Comparison of ENCODE assay signal across 24 cellular contexts in genomic region chr2:168528016-168528415, GRCh38.
DNase-seq lines count a peak whose midpoint lies in the region; ATAC-seq, FAIRE-seq and TF ChIP-seq lines count a peak whose summit lies in the region.
"Had no signal": no experiment of that assay in that cellular context is flagged by ENCODE, and none has a peak within 500 bp of the region (broad histone marks: within the 10 kb centered on the region; RNA-seq: fewer than 3 reads in every experiment).

No MANE protein-coding gene starts in this region.

- no peak for TF ChIP-seq RAD21 in A549 (conservative IDR thresholded peaks at IDR 0.05 in 1 of 2, IDR thresholded peaks at IDR 0.05 in 1 of 2)

- no peaks in the 10 kb centered on the region for H3K36me3 ChIP-seq in GM23248 (ENCODE audit: low read depth)
- no peaks in the 10 kb centered on the region for H3K36me3 ChIP-seq in mammary epithelial cell (ENCODE audit: insufficient read depth, low read length)
- H3K36me3 ChIP-seq in osteoblast (ENCODE audit: insufficient read depth, low read length), result no peaks in the 10 kb centered on the region

- CTCF ChIA-PET in A549 (lab: Yijun Ruan, JAX) (no interaction called here), mammary epithelial cell (lab: Charles Lee; ENCODE audit: low non-redundant PET) (no interaction called here)

- peak overlapping the region; percentile 34 to 70; a peak in 3 of 6 replicates for H3K27ac ChIP-seq in A549
- no peak overlapping the region for H3K27ac ChIP-seq in GM23248
- H3K27ac ChIP-seq in mammary epithelial cell (ENCODE audit: insufficient read depth, low read depth, low read length), result peak overlapping the region; percentile 44
- H3K27ac ChIP-seq in osteoblast (ENCODE audit: low read depth, low read length), result peak overlapping the region; percentile 81

- in situ Hi-C loops in GM23248 (cut with MboI) (no loop called here), mammary epithelial cell (cut with MboI; ENCODE audit: low sequenced_read_pairs in 2 of 2) (no loop called here)

- H3K4me2 ChIP-seq in A549 (peak overlapping the region; percentile 36; the same call in 2 of the 3 replicates), GM23248 (ENCODE audit: unreplicated experiment) (peak overlapping the region; percentile 10), mammary epithelial cell (ENCODE audit: insufficient read depth, low read depth, low read length) (no peak overlapping the region), osteoblast (ENCODE audit: insufficient read depth, low read length) (no peak overlapping the region)

- no peaks in the 10 kb centered on the region for H3K9me2 ChIP-seq in GM23248 (ENCODE audit: insufficient read depth)

- H4K20me1 ChIP-seq in GM23248 (ENCODE audit: insufficient read depth), result no peaks in the 10 kb centered on the region
- no peaks in the 10 kb centered on the region for H4K20me1 ChIP-seq in mammary epithelial cell (ENCODE audit: insufficient read depth, low read length)
- H4K20me1 ChIP-seq in osteoblast (ENCODE audit: insufficient read depth, low read length), result no peaks in the 10 kb centered on the region

- intact Hi-C loops in mammary epithelial cell (cut with micrococcal nuclease), result no loop called here

- H3K27me3 ChIP-seq in GM23248 (replicated peaks; ENCODE audit: insufficient read depth) (no peaks in the 10 kb centered on the region), mammary epithelial cell (ENCODE audit: insufficient read depth, low read length) (no peaks in the 10 kb centered on the region), osteoblast (ENCODE audit: insufficient read depth, low read length) (no peaks in the 10 kb centered on the region)

- no peak for FAIRE-seq in A549 (lab: Jason Lieb, UNC)

- H3K4me1 ChIP-seq in A549 (peaks cover 42% of the 10 kb centered on the region; the same call in 2 of the 3 replicates), GM23248 (ENCODE audit: insufficient read depth) (peaks cover 56% of the 10 kb centered on the region), mammary epithelial cell (ENCODE audit: insufficient read depth, low read length) (peaks cover 73% of the 10 kb centered on the region), osteoblast (ENCODE audit: insufficient read depth, low read length) (peaks cover 49% of the 10 kb centered on the region)

- H3K9ac ChIP-seq in GM23248 (no peak overlapping the region), mammary epithelial cell (ENCODE audit: insufficient read depth, low read length) (no peak overlapping the region)

- peaks cover 33% of the 10 kb centered on the region for H3F3A ChIP-seq in GM23248 (ENCODE audit: insufficient read depth)

- DNase-seq in A549 (ENCODE audit: low read depth in 1 of 2, low spot score in 1 of 2) (no peak), GM23248 (no peak), mammary epithelial cell (no peak), osteoblast (ENCODE audit: insufficient read length, low spot score, missing footprints) (no peak), SKM-1 treated with dmso at 0.1 percent for 144 hours (lab: John Stamatoyannopoulos, UW; ENCODE audit: unreplicated experiment) (no peak), SW 1271 (lab: John Stamatoyannopoulos, UW) (no peak), left lobe of liver (ENCODE audit: low spot score) (no peak)
- DNase-seq: activated CD4-positive, CD25-positive, alpha-beta regulatory T cell treated with anti-CD3 and anti-CD28 coated beads, Interleukin-2, amount 50 U/mL, for 72 hours; activated CD8-positive, alpha-beta memory T cell treated with anti-CD3 and anti-CD28 coated beads for 24 hours; activated naive CD4-positive, alpha-beta T cell treated with Interleukin-2 at 50 U/mL for 16 hours; activated T-cell treated with anti-CD3 and anti-CD28 coated beads, Interleukin-2, amount 50 U/mL, for 4 hours; amniotic stem cell; CD4-positive, alpha-beta memory T cell; GDM1; islet precursor cell; MM.1S; naive B cell; NCI-H1436; NCI-H524; nucleus accumbens; stimulated activated CD4-positive, alpha-beta T cell treated with anti-CD3 and anti-CD28 coated beads, Interleukin-4, amount 100 ng/mL, for 24 hours; stimulated activated naive CD8-positive, alpha-beta T cell treated with anti-CD3 and anti-CD28 coated beads, Interleukin-15, Interleukin-2, amounts not matched to agents 100 U/mL and 50 U/mL, for 24 hours had no signal

- ATAC-seq in A549 (no peak), GM19035 (IDR thresholded peaks at IDR 0.05; ENCODE audit: unreplicated experiment) (no peak), left lobe of liver (no peak)
- ATAC-seq: activated T-cell treated with anti-CD3 and anti-CD28 coated beads, Interleukin-2, amount 50 U/mL, for 4 hours; HCT116; stimulated activated naive CD8-positive, alpha-beta T cell treated with anti-CD3 and anti-CD28 coated beads, Interleukin-15, Interleukin-2, amounts not matched to agents 100 U/mL and 50 U/mL, for 24 hours had no signal

- TF ChIP-seq POLR2A in A549 (IDR thresholded peaks at IDR 0.05; ENCODE audit: low read length), result no peak

- H3K9me3 ChIP-seq in A549 (no peaks in the 10 kb centered on the region), GM23248 (ENCODE audit: low read depth) (no peaks in the 10 kb centered on the region), mammary epithelial cell (replicated peaks; ENCODE audit: insufficient read depth, low read length) (no peaks in the 10 kb centered on the region), osteoblast (ENCODE audit: low read depth, low read length) (no peaks in the 10 kb centered on the region)

- BruUV-seq in mammary epithelial cell (replicated peaks; lab: Mats Ljungman, UMichigan), result no TSS peak

- H3K79me2 ChIP-seq in GM23248 (ENCODE audit: insufficient read depth), result peaks cover 59% of the 10 kb centered on the region
- peaks cover 92% of the 10 kb centered on the region for H3K79me2 ChIP-seq in mammary epithelial cell (ENCODE audit: insufficient read depth, low read length)
- peaks cover 36% of the 10 kb centered on the region for H3K79me2 ChIP-seq in osteoblast (ENCODE audit: insufficient read depth, low read length)

- H3K4me3 ChIP-seq in A549, result no peak overlapping the region
- no peak overlapping the region for H3K4me3 ChIP-seq in GM23248
- H3K4me3 ChIP-seq in mammary epithelial cell (replicated peaks in 1 of 3; ENCODE audit: insufficient read depth in 1 of 3, low read depth in 2 of 3, low read length in 3 of 3), result no peak overlapping the region
- H3K4me3 ChIP-seq in osteoblast (ENCODE audit: insufficient read depth, low read length), result no peak overlapping the region

- no peak overlapping the region for H2AFZ ChIP-seq in GM23248
- no peak overlapping the region for H2AFZ ChIP-seq in mammary epithelial cell (ENCODE audit: low read depth, low read length)
- H2AFZ ChIP-seq in osteoblast (ENCODE audit: low read length), result no peak overlapping the region

- TF ChIP-seq CTCF in A549 (IDR thresholded peaks at IDR 0.05), result no peak
- no peak for TF ChIP-seq CTCF in mammary epithelial cell (conservative IDR thresholded peaks at IDR 0.05 in 1 of 2, IDR thresholded peaks at IDR 0.05 in 1 of 2; ENCODE audit: extremely low read depth in 1 of 2, insufficient read depth in 1 of 2, low read depth in 1 of 2, low read length in 2 of 2)
- no peak for TF ChIP-seq CTCF in osteoblast (IDR thresholded peaks at IDR 0.05; ENCODE audit: extremely low read depth, low read depth, low read length)

- POLR2A ChIA-PET in A549 (lab: Yijun Ruan, JAX), result no interaction called here

- no peak for TF ChIP-seq EP300 in A549 (IDR thresholded peaks at IDR 0.05)

- dilution Hi-C loops in mammary epithelial cell (cut with HindIII; ENCODE audit: low sequenced_read_pairs), result no loop called here

TF ChIP-seq in A549, 52 proteins besides CTCF, POLR2A, EP300 and RAD21:
- no peak for TF ChIP-seq TP53 (CRISPR knock-in tag; IDR thresholded peaks at IDR 0.05)
- no peak for TF ChIP-seq MYC (IDR thresholded peaks at IDR 0.05; ENCODE audit: borderline replicate concordance, low read length)
- no peak for TF ChIP-seq NFE2L2 (conservative IDR thresholded peaks at IDR 0.05; ENCODE audit: low read length)
- TF ChIP-seq JUNB (IDR thresholded peaks at IDR 0.05), result no peak
- no peak for TF ChIP-seq ELK1 (IDR thresholded peaks at IDR 0.05; ENCODE audit: low read depth, low read length)
- no peak for TF ChIP-seq HOXB5 (CRISPR knock-in tag; IDR thresholded peaks at IDR 0.05)
- TF ChIP-seq CBX2 (IDR thresholded peaks at IDR 0.05; ENCODE audit: borderline replicate concordance, low read depth), result no peak

Comparison
In these comparisons a context has a peak if more than half of its experiments do, and no peak if none do; other contexts are left out.
1. H3K4me2 ChIP-seq: peak in A549 (single experiment) and GM23248 (single experiment); none in mammary epithelial cell (single experiment) and osteoblast (single experiment).